ENCODE assay signal across 16 cellular contexts in the genomic region with DNA sequence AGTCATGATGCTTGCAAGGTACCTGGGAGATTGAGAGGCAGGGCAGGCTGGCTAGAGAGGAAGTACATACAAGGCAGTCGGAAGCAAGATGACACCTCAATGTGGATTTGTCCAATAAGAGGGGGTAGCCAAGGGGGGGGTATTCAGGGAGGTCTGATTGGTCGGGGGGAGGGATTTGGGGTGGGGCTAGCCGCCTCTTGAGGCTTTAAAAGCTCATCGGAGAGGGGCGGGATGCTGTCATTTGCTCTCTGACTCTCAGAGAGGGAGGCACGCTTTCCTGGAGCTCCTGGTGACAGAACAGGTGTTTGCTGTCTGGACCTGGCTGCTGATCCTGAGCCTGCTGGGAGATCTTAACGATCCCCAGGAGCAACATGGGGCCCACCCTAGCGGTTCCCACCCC. TPM values are rescaled to one million over a fixed set of nuclear protein-coding genes. Genes with fewer than 3 reads are reported as not detected.
A peak's percentile ranks its signal among the peaks of the same experiment; 100 is the strongest.
DNase-seq lines count a peak whose midpoint lies in the region; ATAC-seq and TF ChIP-seq lines count a peak whose summit lies in the region.
"Had no signal": no experiment of that assay in that cellular context is flagged by ENCODE, and none has a peak within 500 bp of the region (broad histone marks: within the 10 kb centered on the region; RNA-seq: fewer than 3 reads in every experiment).

A gene (plus strand): TSS at position 234 of the 400 bp plus-strand sequence. CDS start 138 bp downstream, at position 372.

- TF ChIP-seq POLR2A in lower leg skin (IDR thresholded peaks at IDR 0.05) = no peak

- H3K23ac ChIP-seq in mesenchymal stem cell (ENCODE audit: low read length in 2 of 2) = no peak within 1 kb of the TSS

- H2AFZ ChIP-seq in mesenchymal stem cell (ENCODE audit: low read depth, low read length) = no peak within 1 kb of the TSS

- H3K9me3 ChIP-seq in cardiac muscle cell (ENCODE audit: low read depth) (no peaks in the 10 kb centered on the region), right atrium auricular region (peaks cover 0 to 13% of the 10 kb centered on the region in 2 donors), mesenchymal stem cell (ENCODE audit: control insufficient read depth, low read length) (peaks cover 5% of the 10 kb centered on the region)
- H3K9me3 ChIP-seq: prostate gland had no signal

- ATAC-seq in HG03354 (IDR thresholded peaks at IDR 0.05; ENCODE audit: poor library complexity, severe bottlenecking, unreplicated experiment) = no peak

- no peak for TF ChIP-seq CTCF in cardiac muscle cell (IDR thresholded peaks at IDR 0.05; ENCODE audit: low read depth, low read length)
- no peak for TF ChIP-seq CTCF in right atrium auricular region (IDR thresholded peaks at IDR 0.05)
- TF ChIP-seq CTCF in brain (conservative IDR thresholded peaks at IDR 0.05) = no peak
- TF ChIP-seq CTCF in type B pancreatic cell (conservative IDR thresholded peaks at IDR 0.05) = no peak
- no peak for TF ChIP-seq CTCF in lower leg skin (IDR thresholded peaks at IDR 0.05)

- peak within 1 kb of the TSS; percentile 6 for H3K4me2 ChIP-seq in mesenchymal stem cell (ENCODE audit: low read length, poor library complexity, severe bottlenecking)

- no peak within 1 kb of the TSS for H2BK12ac ChIP-seq in mesenchymal stem cell (ENCODE audit: low read length in 2 of 2)

- peaks cover 99% of the 10 kb centered on the region for H3K27me3 ChIP-seq in cardiac muscle cell
- H3K27me3 ChIP-seq in right atrium auricular region = peaks cover 4 to 7% of the 10 kb centered on the region in 2 donors
- peaks cover 29 to 39% of the 10 kb centered on the region in 2 experiments for H3K27me3 ChIP-seq in mesenchymal stem cell (ENCODE audit: control insufficient read depth in 1 of 2, insufficient read depth in 1 of 2, low read length in 2 of 2)

- no peak within 1 kb of the TSS for H2AK5ac ChIP-seq in mesenchymal stem cell (ENCODE audit: low read length, severe bottlenecking)

- H3K4ac ChIP-seq in mesenchymal stem cell (ENCODE audit: low read depth in 1 of 2, low read length in 2 of 2) = no peak within 1 kb of the TSS

- H3K79me1 ChIP-seq in mesenchymal stem cell (replicated peaks; ENCODE audit: low read length, poor library complexity, severe bottlenecking) = no peaks in the 10 kb centered on the region

- no peak within 1 kb of the TSS for H3K18ac ChIP-seq in mesenchymal stem cell (ENCODE audit: low read depth in 1 of 2, low read length in 2 of 2)

- H2BK120ac ChIP-seq in mesenchymal stem cell (ENCODE audit: low read depth, low read length) = no peak within 1 kb of the TSS

- H3K27ac ChIP-seq in cardiac muscle cell (no peak within 1 kb of the TSS), right atrium auricular region (no peak within 1 kb of the TSS), mesenchymal stem cell (ENCODE audit: low read length, poor library complexity, severe bottlenecking) (no peak within 1 kb of the TSS)
- H3K27ac ChIP-seq: prostate gland, upper lobe of left lung had no signal

- H3K36me3 ChIP-seq in cardiac muscle cell (no peaks in the 10 kb centered on the region), right atrium auricular region (no peaks in the 10 kb centered on the region), mesenchymal stem cell (ENCODE audit: control insufficient read depth in 1 of 2, insufficient read depth in 2 of 2, low read depth in 1 of 2, low read length in 2 of 2) (no peaks in the 10 kb centered on the region)
- H3K36me3 ChIP-seq: prostate gland, upper lobe of left lung had no signal

- H3K9me3 Mint-ChIP-seq in brain (peaks cover 0 to 51% (median 16%) of the 10 kb centered on the region in 5 experiments), type B pancreatic cell (peaks cover 5% of the 10 kb centered on the region)
- no peaks in the 10 kb centered on the region for H3K9me3 Mint-ChIP-seq in activated CD4-positive, alpha-beta T cell treated with anti-CD3 and anti-CD28 coated beads, Interleukin-2, amount 10 ng/mL, durations not matched to agents 24 days and 14 days

- H3K4me3 ChIP-seq in cardiac muscle cell = peak within 1 kb of the TSS; percentile 36
- peak within 1 kb of the TSS in 1 of 2 donors; percentile 19 for H3K4me3 ChIP-seq in right atrium auricular region
- H3K4me3 ChIP-seq in mesenchymal stem cell (ENCODE audit: insufficient read depth in 1 of 2, low read depth in 1 of 2, low read length in 2 of 2) = no peak within 1 kb of the TSS
- no peak within 1 kb of the TSS for H3K4me3 ChIP-seq in lower leg skin (ENCODE audit: low read depth, poor library complexity, severe bottlenecking)
- H3K4me3 ChIP-seq: prostate gland had no signal

- H2BK5ac ChIP-seq in mesenchymal stem cell (ENCODE audit: low read depth, low read length, poor library complexity, severe bottlenecking) = no peak within 1 kb of the TSS

- 70% methylated on average over 8 of the region's 8 CpGs for WGBS in mesenchymal stem cell
- 61 to 100% methylated on average over 2 to 8 of the region's 8 CpGs for WGBS in lower leg skin, 2 donors

- H2BK15ac ChIP-seq in mesenchymal stem cell (ENCODE audit: low read depth, poor library complexity, severe bottlenecking) = no peak within 1 kb of the TSS

- H3K4me1 Mint-ChIP-seq in brain (peaks cover 21% of the 10 kb centered on the region), type B pancreatic cell (ENCODE audit: unreplicated experiment) (no peaks in the 10 kb centered on the region)
- peaks cover 3% of the 10 kb centered on the region for H3K4me1 Mint-ChIP-seq in activated CD4-positive, alpha-beta T cell treated with anti-CD3 and anti-CD28 coated beads, Interleukin-2, amount 10 ng/mL, durations not matched to agents 24 days and 14 days

- no peak within 1 kb of the TSS for H4K91ac ChIP-seq in mesenchymal stem cell (ENCODE audit: low read length)

- no peaks in the 10 kb centered on the region for H3K4me1 ChIP-seq in cardiac muscle cell (ENCODE audit: low read depth)
- peaks cover 0 to 6% of the 10 kb centered on the region in 2 donors for H3K4me1 ChIP-seq in right atrium auricular region
- H3K4me1 ChIP-seq in mesenchymal stem cell (ENCODE audit: control insufficient read depth, insufficient read depth, low read depth, low read length) = peaks cover 4% of the 10 kb centered on the region
- H3K4me1 ChIP-seq: prostate gland had no signal

- H3K9ac ChIP-seq in mesenchymal stem cell (ENCODE audit: low read length) = no peak within 1 kb of the TSS

- H3K27me3 Mint-ChIP-seq in brain (peaks cover 94% of the 10 kb centered on the region), type B pancreatic cell (peaks cover 91% of the 10 kb centered on the region)
- H3K27me3 Mint-ChIP-seq in activated CD4-positive, alpha-beta T cell treated with anti-CD3 and anti-CD28 coated beads, Interleukin-2, amount 10 ng/mL, durations not matched to agents 24 days and 14 days = peaks cover 55% of the 10 kb centered on the region

- peak within 1 kb of the TSS; percentile 77 to 82 (median 80) for H3K4me3 Mint-ChIP-seq in brain
- H3K4me3 Mint-ChIP-seq in type B pancreatic cell = peak within 1 kb of the TSS; percentile 79
- H3K4me3 Mint-ChIP-seq in activated CD4-positive, alpha-beta T cell treated with anti-CD3 and anti-CD28 coated beads, Interleukin-2, amount 10 ng/mL, durations not matched to agents 24 days and 14 days = no peak within 1 kb of the TSS

- H3K14ac ChIP-seq in mesenchymal stem cell (ENCODE audit: low read length in 2 of 2) = no peak within 1 kb of the TSS

- DNase-seq in cardiac muscle cell (ENCODE audit: low read depth in 1 of 2, low spot score in 1 of 2) (peak in 1 of 2 donors; percentile 21), right atrium auricular region (ENCODE audit: low spot score) (no peak), mesenchymal stem cell (no peak), type B pancreatic cell (ENCODE audit: extremely low spot score, unreplicated experiment) (no peak), lower leg skin (ENCODE audit: low spot score in 2 of 2) (no peak)
- no peak for DNase-seq in activated CD4-positive, alpha-beta T cell treated with anti-CD3 and anti-CD28 coated beads, Interleukin-2, amount 10 ng/mL, durations not matched to agents 24 days and 14 days
- DNase-seq: activated naive CD4-positive, alpha-beta T cell; CD4-positive, alpha-beta memory T cell; effector CD4-positive, alpha-beta T cell; MV-4-11 had no signal

- intact Hi-C loops in activated CD4-positive, alpha-beta T cell treated with anti-CD3 and anti-CD28 coated beads, Interleukin-2, amount 10 ng/mL, durations not matched to agents 24 days and 14 days (cut with micrococcal nuclease) = no loop called here
- intact Hi-C loops in lower leg skin (cut with DNase I; ENCODE audit: low total_unique reads) = no loop called here

- H3K36me3 Mint-ChIP-seq in brain = no peaks in the 10 kb centered on the region
- peaks cover 3% of the 10 kb centered on the region for H3K36me3 Mint-ChIP-seq in type B pancreatic cell
- no peaks in the 10 kb centered on the region for H3K36me3 Mint-ChIP-seq in activated CD4-positive, alpha-beta T cell treated with anti-CD3 and anti-CD28 coated beads, Interleukin-2, amount 10 ng/mL, durations not matched to agents 24 days and 14 days (ENCODE audit: low read depth)
- H3K36me3 Mint-ChIP-seq: CD4-positive, alpha-beta memory T cell had no signal

- H3K27ac Mint-ChIP-seq in brain (no peak within 1 kb of the TSS), type B pancreatic cell (no peak within 1 kb of the TSS)
- H3K27ac Mint-ChIP-seq in activated CD4-positive, alpha-beta T cell treated with anti-CD3 and anti-CD28 coated beads, Interleukin-2, amount 10 ng/mL, durations not matched to agents 24 days and 14 days = no peak within 1 kb of the TSS
- H3K27ac Mint-ChIP-seq: CD4-positive, alpha-beta memory T cell had no signal

- no peak within 1 kb of the TSS for H4K8ac ChIP-seq in mesenchymal stem cell (ENCODE audit: low read length)

RNA-seq across cellular contexts. Expression of the gene that starts here (rescaled TPM):
- total RNA-seq in cardiac muscle cell (0.35 TPM in 1 of 2 replicates, not detected in the other), right atrium auricular region (not detected), type B pancreatic cell (ENCODE audit: low replicate concordance) (2.1 and 3.5 TPM in 2 replicates), lower leg skin (under 1 TPM in 2 of 4 donors, not detected in 2; 0.23 to 0.25 TPM)
- polyA plus RNA-seq in cardiac muscle cell (0.24 TPM in 1 of 2 replicates, not detected in the other), brain (ENCODE audit: insufficient read depth, low read depth, low replicate concordance) (not detected)
- polyA plus RNA-seq in mesenchymal stem cell (2013, experiment 1 of 2) = not detected
- not detected for polyA plus RNA-seq in mesenchymal stem cell (2013, experiment 2 of 2)
- not detected in 2 replicates for total RNA-seq in activated CD4-positive, alpha-beta T cell treated with anti-CD3 and anti-CD28 coated beads, Interleukin-2, amount 10 ng/mL, durations not matched to agents 24 days and 14 days
- total RNA-seq: CD4-positive, alpha-beta memory T cell; G401; NCI-H460; prostate gland; upper lobe of left lung had no signal
- polyA plus RNA-seq: CD4-positive, alpha-beta memory T cell had no signal
